16 cellular contexts compared by ENCODE assay signal in genomic region chr2:88641330-88641729, GRCh38. TPM values are rescaled to one million over a fixed set of nuclear protein-coding genes. Genes with fewer than 3 reads are reported as not detected.
DNase-seq lines count a peak whose midpoint lies in the region; ATAC-seq and TF ChIP-seq lines count a peak whose summit lies in the region.
"Had no signal": no experiment of that assay in that cellular context is flagged by ENCODE, and none has a peak within 500 bp of the region (broad histone marks: within the 10 kb centered on the region; RNA-seq: fewer than 3 reads in every experiment).

No MANE protein-coding gene starts in this region.

- intact Hi-C loops in activated CD4-positive, alpha-beta T cell treated with anti-CD3 and anti-CD28 coated beads, Interleukin-2, amount 10 ng/mL, durations not matched to agents 24 days and 14 days (cut with micrococcal nuclease), result no loop called here
- intact Hi-C loops in activated T-helper 1 cell treated with anti-CD3 and anti-CD28 coated beads, Interleukin-12 subunit alpha, Interleukin-12 subunit beta, Interleukin-2, Interleukin-4 antibody, amounts not matched to agents 30 ng/mL and 10 ng/mL and 1 ng/mL, durations not matched to agents 14 hours and 24 hours and 36 hours (cut with micrococcal nuclease), result no loop called here
- intact Hi-C loops in natural killer cell (cut with micrococcal nuclease), result no loop called here

- H4K20me1 ChIP-seq in BLaER1 treated with 17β-estradiol and CSF1 and Interleukin-3, amounts not matched to agents 10 nM and 100 nM, result no peaks in the 10 kb centered on the region

- H3K9me3 ChIP-seq in BLaER1 treated with 17β-estradiol and CSF1 and Interleukin-3, amounts not matched to agents 10 nM and 100 nM (replicated peaks in 1 of 11), result peaks cover 25 to 51% (median 41%) of the 10 kb centered on the region in 11 experiments

- no peak overlapping the region for H3K9ac ChIP-seq in BLaER1 treated with 17β-estradiol and CSF1 and Interleukin-3, amounts not matched to agents 10 nM and 100 nM
- H3K9ac ChIP-seq: GM23248 had no signal

- no peak overlapping the region for H3K4me3 ChIP-seq in BLaER1 treated with 17β-estradiol and CSF1 and Interleukin-3, amounts not matched to agents 10 nM and 100 nM
- H3K4me3 ChIP-seq: GM23248 had no signal

- peaks cover 10% of the 10 kb centered on the region for H3K27me3 Mint-ChIP-seq in activated CD4-positive, alpha-beta T cell treated with anti-CD3 and anti-CD28 coated beads, Interleukin-2, amount 10 ng/mL, durations not matched to agents 24 days and 14 days
- H3K27me3 Mint-ChIP-seq in activated CD4-positive, alpha-beta T cell treated with anti-CD3 and anti-CD28 coated beads, Interleukin-2, amount 10 ng/mL, durations not matched to agents 7 days and 5 days, result peaks cover 18% of the 10 kb centered on the region
- peaks cover 4% of the 10 kb centered on the region for H3K27me3 Mint-ChIP-seq in activated T-helper 1 cell treated with anti-CD3 and anti-CD28 coated beads, Interleukin-12 subunit alpha, Interleukin-12 subunit beta, Interleukin-2, Interleukin-4 antibody, amounts not matched to agents 30 ng/mL and 10 ng/mL and 1 ng/mL, durations not matched to agents 14 hours and 24 hours and 36 hours (ENCODE audit: insufficient read depth)
- no peaks in the 10 kb centered on the region for H3K27me3 Mint-ChIP-seq in natural killer cell (ENCODE audit: low read depth in 2 of 2)

- H3K36me3 ChIP-seq in BLaER1 treated with 17β-estradiol and CSF1 and Interleukin-3, amounts not matched to agents 10 nM and 100 nM, result no peaks in the 10 kb centered on the region

- H3K36me3 Mint-ChIP-seq in activated CD4-positive, alpha-beta T cell treated with anti-CD3 and anti-CD28 coated beads, Interleukin-2, amount 10 ng/mL, durations not matched to agents 24 days and 14 days (ENCODE audit: low read depth), result peaks cover 10% of the 10 kb centered on the region
- peaks cover 12% of the 10 kb centered on the region for H3K36me3 Mint-ChIP-seq in activated CD4-positive, alpha-beta T cell treated with anti-CD3 and anti-CD28 coated beads, Interleukin-2, amount 10 ng/mL, durations not matched to agents 7 days and 5 days (ENCODE audit: low read depth)
- peaks cover 12% of the 10 kb centered on the region for H3K36me3 Mint-ChIP-seq in activated T-helper 1 cell treated with anti-CD3 and anti-CD28 coated beads, Interleukin-12 subunit alpha, Interleukin-12 subunit beta, Interleukin-2, Interleukin-4 antibody, amounts not matched to agents 30 ng/mL and 10 ng/mL and 1 ng/mL, durations not matched to agents 14 hours and 24 hours and 36 hours (ENCODE audit: low read depth)
- H3K36me3 Mint-ChIP-seq in natural killer cell, result peaks cover 7% of the 10 kb centered on the region

- CTCF ChIA-PET in activated CD4-positive, alpha-beta T cell treated with anti-CD3 and anti-CD28 coated beads, Interleukin-2, amount 10 ng/mL, durations not matched to agents 7 days and 5 days (lab: Charles Lee), result interaction anchor here (1.2 kb wide), 1 partner anchor 16 kb away, joined by 4 read pairs; no protein-coding TSS in a partner anchor

- POLR2A ChIA-PET in activated CD4-positive, alpha-beta T cell treated with anti-CD3 and anti-CD28 coated beads, Interleukin-2, amount 10 ng/mL, durations not matched to agents 7 days and 5 days (lab: Charles Lee), result no interaction called here

- no peak for TF ChIP-seq CTCF in natural killer cell (IDR thresholded peaks at IDR 0.05)

- peak overlapping the region; percentile 45 for H3K27ac Mint-ChIP-seq in activated CD4-positive, alpha-beta T cell treated with anti-CD3 and anti-CD28 coated beads, Interleukin-2, amount 10 ng/mL, durations not matched to agents 24 days and 14 days
- H3K27ac Mint-ChIP-seq in activated CD4-positive, alpha-beta T cell treated with anti-CD3 and anti-CD28 coated beads, Interleukin-2, amount 10 ng/mL, durations not matched to agents 7 days and 5 days, result no peak overlapping the region
- H3K27ac Mint-ChIP-seq in activated T-helper 1 cell treated with anti-CD3 and anti-CD28 coated beads, Interleukin-12 subunit alpha, Interleukin-12 subunit beta, Interleukin-2, Interleukin-4 antibody, amounts not matched to agents 30 ng/mL and 10 ng/mL and 1 ng/mL, durations not matched to agents 14 hours and 24 hours and 36 hours, result peak overlapping the region; percentile 34
- H3K27ac Mint-ChIP-seq in natural killer cell, result peak overlapping the region in 1 of 2 donors; percentile 44
- H3K27ac Mint-ChIP-seq: CD4-positive, alpha-beta T cell had no signal

- peaks cover 10% of the 10 kb centered on the region for H3K9me3 Mint-ChIP-seq in activated CD4-positive, alpha-beta T cell treated with anti-CD3 and anti-CD28 coated beads, Interleukin-2, amount 10 ng/mL, durations not matched to agents 24 days and 14 days
- H3K9me3 Mint-ChIP-seq in activated CD4-positive, alpha-beta T cell treated with anti-CD3 and anti-CD28 coated beads, Interleukin-2, amount 10 ng/mL, durations not matched to agents 7 days and 5 days, result peaks cover 12% of the 10 kb centered on the region
- peaks cover 20% of the 10 kb centered on the region for H3K9me3 Mint-ChIP-seq in activated T-helper 1 cell treated with anti-CD3 and anti-CD28 coated beads, Interleukin-12 subunit alpha, Interleukin-12 subunit beta, Interleukin-2, Interleukin-4 antibody, amounts not matched to agents 30 ng/mL and 10 ng/mL and 1 ng/mL, durations not matched to agents 14 hours and 24 hours and 36 hours
- peaks cover 0 to 7% of the 10 kb centered on the region in 2 donors for H3K9me3 Mint-ChIP-seq in natural killer cell
- H3K9me3 Mint-ChIP-seq: CD4-positive, alpha-beta T cell had no signal

- no peak overlapping the region for H3K4me3 Mint-ChIP-seq in activated CD4-positive, alpha-beta T cell treated with anti-CD3 and anti-CD28 coated beads, Interleukin-2, amount 10 ng/mL, durations not matched to agents 24 days and 14 days
- no peak overlapping the region for H3K4me3 Mint-ChIP-seq in activated CD4-positive, alpha-beta T cell treated with anti-CD3 and anti-CD28 coated beads, Interleukin-2, amount 10 ng/mL, durations not matched to agents 7 days and 5 days
- no peak overlapping the region for H3K4me3 Mint-ChIP-seq in activated T-helper 1 cell treated with anti-CD3 and anti-CD28 coated beads, Interleukin-12 subunit alpha, Interleukin-12 subunit beta, Interleukin-2, Interleukin-4 antibody, amounts not matched to agents 30 ng/mL and 10 ng/mL and 1 ng/mL, durations not matched to agents 14 hours and 24 hours and 36 hours
- H3K4me3 Mint-ChIP-seq in natural killer cell, result no peak overlapping the region
- H3K4me3 Mint-ChIP-seq: CD4-positive, alpha-beta T cell had no signal

- DNase-seq in activated CD4-positive, alpha-beta T cell treated with anti-CD3 and anti-CD28 coated beads, Interleukin-2, amount 10 ng/mL, durations not matched to agents 24 days and 14 days, result no peak
- DNase-seq in activated CD4-positive, alpha-beta T cell treated with anti-CD3 and anti-CD28 coated beads, Interleukin-2, amount 10 ng/mL, durations not matched to agents 7 days and 5 days, result no peak
- no peak for DNase-seq in activated T-helper 1 cell treated with anti-CD3 and anti-CD28 coated beads, Interleukin-12 subunit alpha, Interleukin-12 subunit beta, Interleukin-2, Interleukin-4 antibody, amounts not matched to agents 30 ng/mL and 10 ng/mL and 1 ng/mL, durations not matched to agents 14 hours and 24 hours and 36 hours (ENCODE audit: low spot score)
- DNase-seq in natural killer cell, result no peak
- DNase-seq in NCI-H1436 treated with DMSO at 0.1 percent for 48 hours (lab: John Stamatoyannopoulos, UW), result no peak
- DNase-seq in T-helper 9 cell, result no peak
- DNase-seq: 8988T; AML-193; C1 segment of cervical spinal cord; Calu3; CD4-positive, alpha-beta T cell; DMS 273 treated with DMSO at 0.1 percent for 48 hours; GM23248; HCEC 1CT had no signal

- peak in 2 of 3 donors; percentile 25 to 58 for ATAC-seq in natural killer cell
- no peak for ATAC-seq in GM21526 (IDR thresholded peaks at IDR 0.05; ENCODE audit: low FRiP score, unreplicated experiment)

- H3K27ac ChIP-seq in BLaER1 treated with 17β-estradiol and CSF1 and Interleukin-3, amounts not matched to agents 10 nM and 100 nM, result no peak overlapping the region
- H3K27ac ChIP-seq: GM23248 had no signal

- H3K27me3 ChIP-seq in BLaER1 treated with 17β-estradiol and CSF1 and Interleukin-3, amounts not matched to agents 10 nM and 100 nM, result peaks cover 0 to 50% (median 0%) of the 10 kb centered on the region in 11 experiments; a peak in 6 of 22 replicates

- peak overlapping the region in 9 of 11 experiments; percentile 31 to 81 (median 68); a peak in 17 of 22 replicates for H3K4me2 ChIP-seq in BLaER1 treated with 17β-estradiol and CSF1 and Interleukin-3, amounts not matched to agents 10 nM and 100 nM

- peaks cover 4 to 29% (median 15%) of the 10 kb centered on the region in 10 experiments; a peak in 17 of 20 replicates for H3K4me1 ChIP-seq in BLaER1 treated with 17β-estradiol and CSF1 and Interleukin-3, amounts not matched to agents 10 nM and 100 nM

- peaks cover 58% of the 10 kb centered on the region for H3K4me1 Mint-ChIP-seq in activated CD4-positive, alpha-beta T cell treated with anti-CD3 and anti-CD28 coated beads, Interleukin-2, amount 10 ng/mL, durations not matched to agents 24 days and 14 days
- H3K4me1 Mint-ChIP-seq in activated CD4-positive, alpha-beta T cell treated with anti-CD3 and anti-CD28 coated beads, Interleukin-2, amount 10 ng/mL, durations not matched to agents 7 days and 5 days, result peaks cover 52% of the 10 kb centered on the region
- H3K4me1 Mint-ChIP-seq in activated T-helper 1 cell treated with anti-CD3 and anti-CD28 coated beads, Interleukin-12 subunit alpha, Interleukin-12 subunit beta, Interleukin-2, Interleukin-4 antibody, amounts not matched to agents 30 ng/mL and 10 ng/mL and 1 ng/mL, durations not matched to agents 14 hours and 24 hours and 36 hours (ENCODE audit: low read depth), result peaks cover 74% of the 10 kb centered on the region
- peaks cover 47 to 49% of the 10 kb centered on the region in 2 donors for H3K4me1 Mint-ChIP-seq in natural killer cell

RNA-seq across cellular contexts. Expression of gene EIF2AK3, which starts 14.1 kb away (rescaled TPM):
- 20.2 and 22.8 TPM in 2 replicates for total RNA-seq in activated CD4-positive, alpha-beta T cell treated with anti-CD3 and anti-CD28 coated beads, Interleukin-2, amount 10 ng/mL, durations not matched to agents 24 days and 14 days
- 10 to 100 TPM; 20.2 to 26.0 TPM for total RNA-seq in activated CD4-positive, alpha-beta T cell treated with anti-CD3 and anti-CD28 coated beads, Interleukin-2, amount 10 ng/mL, durations not matched to agents 7 days and 5 days
- 28.7 and 29.6 TPM in 2 replicates for total RNA-seq in activated T-helper 1 cell treated with anti-CD3 and anti-CD28 coated beads, Interleukin-12 subunit alpha, Interleukin-12 subunit beta, Interleukin-2, Interleukin-4 antibody, amounts not matched to agents 30 ng/mL and 10 ng/mL and 1 ng/mL, durations not matched to agents 14 hours and 24 hours and 36 hours
- total RNA-seq in natural killer cell, result 10 to 100 TPM; 29.9 to 43.7 (median 33.4) TPM

RNA-seq across cellular contexts. Expression of gene RPIA, which starts 50.1 kb away (rescaled TPM):
- total RNA-seq in activated CD4-positive, alpha-beta T cell treated with anti-CD3 and anti-CD28 coated beads, Interleukin-2, amount 10 ng/mL, durations not matched to agents 24 days and 14 days, result 80.6 and 86.5 TPM in 2 replicates
- 10 to 100 TPM; 34.3 to 41.6 TPM for total RNA-seq in activated CD4-positive, alpha-beta T cell treated with anti-CD3 and anti-CD28 coated beads, Interleukin-2, amount 10 ng/mL, durations not matched to agents 7 days and 5 days
- total RNA-seq in activated T-helper 1 cell treated with anti-CD3 and anti-CD28 coated beads, Interleukin-12 subunit alpha, Interleukin-12 subunit beta, Interleukin-2, Interleukin-4 antibody, amounts not matched to agents 30 ng/mL and 10 ng/mL and 1 ng/mL, durations not matched to agents 14 hours and 24 hours and 36 hours, result 79.1 and 83.1 TPM in 2 replicates
- 10 to 100 TPM; 21.4 to 24.1 (median 22.4) TPM for total RNA-seq in natural killer cell
